In genomic region chr15:81117136-81117535, GRCh38 we compare ENCODE assay signal across 32 cellular contexts. TPM values are rescaled to one million over a fixed set of nuclear protein-coding genes. Genes with fewer than 3 reads are reported as not detected.
DNase-seq lines count a peak whose midpoint lies in the region; ATAC-seq and TF ChIP-seq lines count a peak whose summit lies in the region.
"Had no signal": no experiment of that assay in that cellular context is flagged by ENCODE, and none has a peak within 500 bp of the region (broad histone marks: within the 10 kb centered on the region; RNA-seq: fewer than 3 reads in every experiment).

No MANE protein-coding gene starts in this region.

- H3K27me3 Mint-ChIP-seq in osteocyte (ENCODE audit: unreplicated experiment) (peaks cover 49% of the 10 kb centered on the region), progenitor cell of endocrine pancreas (peaks cover 35% of the 10 kb centered on the region)

- H3K27ac Mint-ChIP-seq in osteocyte (ENCODE audit: unreplicated experiment), result no peak overlapping the region
- H3K27ac Mint-ChIP-seq in progenitor cell of endocrine pancreas, result no peak overlapping the region
- H3K27ac Mint-ChIP-seq: activated naive CD8-positive, alpha-beta T cell treated with anti-CD3 and anti-CD28 coated beads, Interleukin-2, amount 10 ng/mL, durations not matched to agents 7 days and 5 days; CD4-positive, alpha-beta memory T cell; effector memory CD8-positive, alpha-beta T cell; naive B cell; WTC11 had no signal

- H3K4me3 Mint-ChIP-seq in osteocyte (ENCODE audit: unreplicated experiment) (no peak overlapping the region), progenitor cell of endocrine pancreas (ENCODE audit: low read depth) (no peak overlapping the region)
- H3K4me3 Mint-ChIP-seq: activated naive CD8-positive, alpha-beta T cell treated with anti-CD3 and anti-CD28 coated beads, Interleukin-2, amount 10 ng/mL, durations not matched to agents 7 days and 5 days; effector memory CD8-positive, alpha-beta T cell; naive B cell; WTC11 had no signal

- H3K9me3 Mint-ChIP-seq in osteocyte (ENCODE audit: unreplicated experiment), result no peaks in the 10 kb centered on the region
- H3K9me3 Mint-ChIP-seq in progenitor cell of endocrine pancreas (ENCODE audit: low read depth), result peaks cover 10% of the 10 kb centered on the region
- H3K9me3 Mint-ChIP-seq: CD4-positive, alpha-beta memory T cell; effector memory CD8-positive, alpha-beta T cell had no signal

- H3K4me1 Mint-ChIP-seq in osteocyte (ENCODE audit: unreplicated experiment) (no peaks in the 10 kb centered on the region), progenitor cell of endocrine pancreas (ENCODE audit: low read depth) (peaks cover 8% of the 10 kb centered on the region)
- H3K4me1 Mint-ChIP-seq: activated naive CD8-positive, alpha-beta T cell treated with anti-CD3 and anti-CD28 coated beads, Interleukin-2, amount 10 ng/mL, durations not matched to agents 7 days and 5 days; CD4-positive, alpha-beta memory T cell had no signal

- no peak overlapping the region for H3K4me3 ChIP-seq in AG10803 (ENCODE audit: low read length)
- H3K4me3 ChIP-seq: body of pancreas, esophagus squamous epithelium, K562, thoracic aorta, uterus had no signal

- no peak for ATAC-seq in HG02610 (IDR thresholded peaks at IDR 0.05; ENCODE audit: unreplicated experiment)
- ATAC-seq: body of pancreas; effector memory CD8-positive, alpha-beta T cell; K562; left colon; PC-3; right cardiac atrium; WTC11 had no signal

- H3K36me3 Mint-ChIP-seq in osteocyte (ENCODE audit: unreplicated experiment) (no peaks in the 10 kb centered on the region), progenitor cell of endocrine pancreas (ENCODE audit: insufficient read depth) (no peaks in the 10 kb centered on the region)
- H3K36me3 Mint-ChIP-seq: activated naive CD8-positive, alpha-beta T cell treated with anti-CD3 and anti-CD28 coated beads, Interleukin-2, amount 10 ng/mL, durations not matched to agents 7 days and 5 days; CD4-positive, alpha-beta memory T cell; naive B cell had no signal

- H3K27ac ChIP-seq in epithelial cell of prostate, result peak overlapping the region; percentile 89
- H3K27ac ChIP-seq: body of pancreas, esophagus squamous epithelium, thoracic aorta, uterus had no signal

- DNase-seq in AG10803 (ENCODE audit: low read depth) (peak; percentile 69), MV-4-11 (lab: John Stamatoyannopoulos, UW) (peak; percentile 1), epithelial cell of prostate (ENCODE audit: low read depth, low spot score) (no peak), myocyte (ENCODE audit: low read depth) (peak; percentile 7), NCI-H524 treated with DMSO at 0.1 percent for 48 hours (lab: John Stamatoyannopoulos, UW) (no peak), osteocyte (ENCODE audit: extremely low spot score, unreplicated experiment) (no peak), progenitor cell of endocrine pancreas (ENCODE audit: low spot score, unreplicated experiment) (no peak)
- DNase-seq: activated CD4-positive, alpha-beta T cell treated with anti-CD3 and anti-CD28 coated beads, Interleukin-2, amount 50 U/mL, for 48 hours; activated effector memory CD4-positive, alpha-beta T cell treated with Interleukin-2 at 50 U/mL for 16 hours; activated naive CD8-positive, alpha-beta T cell treated with anti-CD3 and anti-CD28 coated beads, Interleukin-2, amount 10 ng/mL, durations not matched to agents 7 days and 5 days; body of pancreas; CD4-positive, alpha-beta memory T cell; DMS153; effector memory CD8-positive, alpha-beta T cell; esophagus squamous epithelium; left colon; MM.1S; naive B cell; NCI-H1417 treated with DMSO at 0.1 percent for 48 hours; PC-3; right cardiac atrium; SHP77 treated with DMSO at 0.1 percent for 48 hours; stimulated activated CD4-positive, alpha-beta T cell treated with anti-CD3 and anti-CD28 coated beads, Interleukin-12 subunit alpha, Interleukin-12 subunit beta, amount 100 ng/mL, for 4 hours; stimulated activated CD4-positive, alpha-beta T cell treated with anti-CD3 and anti-CD28 coated beads, Interleukin-4, amount 100 ng/mL, for 4 hours; stimulated activated naive CD4-positive, alpha-beta T cell; SW 1271; T1000; uterus had no signal

- no peak for TF ChIP-seq CTCF in AG10803 (conservative IDR thresholded peaks at IDR 0.05; ENCODE audit: low read length)
- no peak for TF ChIP-seq CTCF in osteocyte (IDR thresholded peaks at IDR 0.05)
- no peak for TF ChIP-seq CTCF in progenitor cell of endocrine pancreas (IDR thresholded peaks at IDR 0.05; ENCODE audit: unreplicated experiment)

RNA-seq across cellular contexts. Expression of gene CFAP161, which starts 16.9 kb away (rescaled TPM):
- 0.24 TPM in 1 of 2 replicates, not detected in the other for total RNA-seq in myocyte
- polyA plus RNA-seq in myocyte (2012), result 0.20 TPM
- total RNA-seq in osteocyte, result not detected in 2 replicates
- not detected in 2 replicates for total RNA-seq in progenitor cell of endocrine pancreas
- total RNA-seq: activated naive CD8-positive, alpha-beta T cell treated with anti-CD3 and anti-CD28 coated beads, Interleukin-2, amount 10 ng/mL, durations not matched to agents 7 days and 5 days; body of pancreas; CD4-positive, alpha-beta memory T cell; left colon; WTC11 had no signal
- polyA plus RNA-seq: CD4-positive, alpha-beta memory T cell had no signal

Comparison
In these comparisons a context has a peak if more than half of its experiments do, and no peak if none do; other contexts are left out.
1. DNase-seq: peak in AG10803 (single experiment), MV-4-11 (single experiment) and myocyte (single experiment); none in epithelial cell of prostate (single experiment), NCI-H524 treated with DMSO at 0.1 percent for 48 hours (single experiment), osteocyte (single experiment) and progenitor cell of endocrine pancreas (single experiment).